Comparison of ENCODE assay signal across 20 cellular contexts in the genomic region with DNA sequence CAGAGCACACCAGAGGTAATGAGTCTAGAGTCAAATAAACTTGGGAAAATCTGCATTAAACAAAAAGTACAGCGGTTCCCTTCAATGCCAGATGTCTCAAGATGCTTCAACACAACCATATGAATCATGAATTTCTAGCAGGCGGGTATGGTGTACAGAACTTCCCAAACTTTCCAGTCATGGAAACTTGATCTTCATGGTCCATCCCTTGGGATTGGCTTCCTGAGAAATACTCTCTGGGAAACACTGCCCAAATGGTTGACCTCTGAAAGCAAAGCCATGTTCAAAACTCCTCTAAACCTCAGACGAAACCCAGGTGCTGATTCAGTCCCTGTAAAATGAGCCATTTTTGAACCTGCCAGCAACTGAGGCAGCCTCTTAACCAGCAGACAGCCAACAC. TPM values are rescaled to one million over a fixed set of nuclear protein-coding genes. Genes with fewer than 3 reads are reported as not detected.
DNase-seq lines count a peak whose midpoint lies in the region; TF ChIP-seq lines count a peak whose summit lies in the region.
"Had no signal": no experiment of that assay in that cellular context is flagged by ENCODE, and none has a peak within 500 bp of the region (broad histone marks: within the 10 kb centered on the region; RNA-seq: fewer than 3 reads in every experiment).

No MANE protein-coding gene starts in this region.

- H3K9ac ChIP-seq in OCI-LY3 (ENCODE audit: low read length), result no peak overlapping the region
- no peak overlapping the region for H3K9ac ChIP-seq in fibroblast of lung (ENCODE audit: insufficient read depth, low read length)

- no peak for TF ChIP-seq CTCF in AG10803 (conservative IDR thresholded peaks at IDR 0.05; ENCODE audit: low read length)
- TF ChIP-seq CTCF in OCI-LY3 (IDR thresholded peaks at IDR 0.05; ENCODE audit: low read depth, low read length), result no peak
- TF ChIP-seq CTCF in fibroblast of lung (conservative IDR thresholded peaks at IDR 0.05 in 1 of 2, IDR thresholded peaks at IDR 0.05 in 1 of 2; ENCODE audit: low read depth in 1 of 2, low read length in 2 of 2), result no peak
- TF ChIP-seq CTCF in coronary artery (IDR thresholded peaks at IDR 0.05), result no peak
- TF ChIP-seq CTCF in sigmoid colon (IDR thresholded peaks at IDR 0.05), result no peak

- H2AFZ ChIP-seq in OCI-LY3 (ENCODE audit: low read depth, low read length) (no peak overlapping the region), fibroblast of lung (ENCODE audit: low read length) (no peak overlapping the region)

- H3K9me3 ChIP-seq in OCI-LY3 (ENCODE audit: insufficient read depth, low read length), result no peaks in the 10 kb centered on the region
- no peaks in the 10 kb centered on the region for H3K9me3 ChIP-seq in fibroblast of lung (ENCODE audit: control insufficient read depth, insufficient read depth, low read depth, low read length)
- no peaks in the 10 kb centered on the region for H3K9me3 ChIP-seq in sigmoid colon
- H3K9me3 ChIP-seq: A549, BE2C, Peyer's patch, SJSA1 had no signal

- intact Hi-C loops in cardiac septum (cut with DNase I) (no loop called here), sigmoid colon (cut with DNase I) (no loop called here)

- no peaks in the 10 kb centered on the region for H3K27me3 ChIP-seq in OCI-LY3 (ENCODE audit: low read depth, low read length)
- no peaks in the 10 kb centered on the region for H3K27me3 ChIP-seq in fibroblast of lung (ENCODE audit: control insufficient read depth, insufficient read depth, low read length)
- no peaks in the 10 kb centered on the region for H3K27me3 ChIP-seq in sigmoid colon
- H3K27me3 ChIP-seq: BE2C, Peyer's patch, SJSA1 had no signal

- DNase-seq in AG10803 (ENCODE audit: low read depth), result peak; percentile 66
- DNase-seq in fibroblast of lung (ENCODE audit: low read depth in 2 of 2), result peak; percentile 29 to 73
- DNase-seq in skeletal muscle cell (ENCODE audit: low read depth), result peak; percentile 55
- DNase-seq in coronary artery (ENCODE audit: low spot score), result no peak
- no peak for DNase-seq in SIG-M5 treated with dmso at 0.1 percent for 504 hours (lab: John Stamatoyannopoulos, UW; ENCODE audit: unreplicated experiment)
- no peak for DNase-seq in cardiac septum (ENCODE audit: low spot score)
- no peak for DNase-seq in sigmoid colon
- DNase-seq: BE2C; CD8-positive, alpha-beta memory T cell; HFFc6; MM.1S; NCI-H1105 treated with DMSO at 0.1 percent for 48 hours; NCI-H187; NCI-H446 treated with DMSO at 0.1 percent for 48 hours; NCI-H774; Peyer's patch had no signal

- TF ChIP-seq EP300 in sigmoid colon (IDR thresholded peaks at IDR 0.05), result no peak

- peak overlapping the region; percentile 80; the same call in 1 of the 2 replicates for H3K27ac ChIP-seq in OCI-LY3 (ENCODE audit: low read length)
- H3K27ac ChIP-seq in fibroblast of lung (ENCODE audit: insufficient read depth, low read length), result no peak overlapping the region
- H3K27ac ChIP-seq in coronary artery, result no peak overlapping the region
- no peak overlapping the region for H3K27ac ChIP-seq in sigmoid colon
- H3K27ac ChIP-seq: Peyer's patch, SJSA1 had no signal

- H4K20me1 ChIP-seq in OCI-LY3 (ENCODE audit: insufficient read depth, low read length) (no peaks in the 10 kb centered on the region), fibroblast of lung (ENCODE audit: control insufficient read depth, extremely low read depth, insufficient read depth, low read length) (no peaks in the 10 kb centered on the region)

- TF ChIP-seq POLR2A in sigmoid colon (IDR thresholded peaks at IDR 0.05), result no peak

- H3K4me2 ChIP-seq in OCI-LY3 (ENCODE audit: low read length), result no peak overlapping the region
- H3K4me2 ChIP-seq in fibroblast of lung (ENCODE audit: extremely low read depth, insufficient read depth, low read length), result no peak overlapping the region
- H3K4me2 ChIP-seq: A549 had no signal

- H3K79me2 ChIP-seq in OCI-LY3 (ENCODE audit: low read length) (no peaks in the 10 kb centered on the region), fibroblast of lung (ENCODE audit: control insufficient read depth, insufficient read depth, low read length) (no peaks in the 10 kb centered on the region)

- H3K4me1 ChIP-seq in OCI-LY3 (ENCODE audit: low read length) (peaks cover 40% of the 10 kb centered on the region), fibroblast of lung (ENCODE audit: control insufficient read depth, extremely low read depth, insufficient read depth, low read length) (peaks cover 3% of the 10 kb centered on the region), sigmoid colon (peaks cover 0 to 25% (median 16%) of the 10 kb centered on the region in 4 donors)
- H3K4me1 ChIP-seq: SJSA1 had no signal

- 90 to 92% methylated on average over 3 of the region's 3 CpGs for WGBS in sigmoid colon, 2 donors

- no peaks in the 10 kb centered on the region for H3K36me3 ChIP-seq in OCI-LY3 (replicated peaks; ENCODE audit: low read depth, low read length)
- H3K36me3 ChIP-seq in fibroblast of lung (ENCODE audit: control insufficient read depth, insufficient read depth, low read length), result no peaks in the 10 kb centered on the region
- H3K36me3 ChIP-seq in sigmoid colon, result no peaks in the 10 kb centered on the region
- H3K36me3 ChIP-seq: BE2C, Peyer's patch, SJSA1 had no signal

- H3K4me3 ChIP-seq in AG10803 (ENCODE audit: low read length) (no peak overlapping the region), OCI-LY3 (ENCODE audit: low read length) (no peak overlapping the region), fibroblast of lung (replicated peaks in 1 of 4; ENCODE audit: control extremely low read depth in 1 of 4, insufficient read depth in 1 of 4, low read depth in 3 of 4, low read length in 4 of 4) (no peak overlapping the region), skeletal muscle cell (ENCODE audit: low read depth, low read length) (no peak overlapping the region), coronary artery (no peak overlapping the region), sigmoid colon (no peak overlapping the region)
- H3K4me3 ChIP-seq: A549, Peyer's patch, SJSA1 had no signal

RNA-seq across cellular contexts. Expression of gene TMEM247, which starts 16.4 kb away (rescaled TPM):
- total RNA-seq in fibroblast of lung, result not detected in 2 replicates
- not detected in 2 replicates for polyA plus RNA-seq in fibroblast of lung
- not detected in 2 replicates for polyA plus RNA-seq in fibroblast of lung (2012)
- not detected in 2 replicates for polyA minus RNA-seq in fibroblast of lung (ENCODE audit: low replicate concordance)
- not detected for total RNA-seq in cardiac septum
- total RNA-seq in sigmoid colon, result not detected
- not detected for polyA plus RNA-seq in sigmoid colon
- total RNA-seq: CD8-positive, alpha-beta memory T cell; H1; HFFc6; Peyer's patch; SJSA1 had no signal
- polyA plus RNA-seq: A549; CD8-positive, alpha-beta memory T cell; H1 had no signal

Comparison
In these comparisons a context has a peak if more than half of its experiments do, and no peak if none do; other contexts are left out.
1. DNase-seq: peak in AG10803 (single experiment), fibroblast of lung (2 of 2) and skeletal muscle cell (single experiment); none in coronary artery (single experiment), SIG-M5 treated with dmso at 0.1 percent for 504 hours (single experiment), cardiac septum (single experiment) and sigmoid colon (single experiment).